31 cellular contexts compared by ENCODE assay signal in genomic region chr22:27051407-27051806, GRCh38.
"Had no signal": no experiment of that assay in that cellular context is flagged by ENCODE, and none has a peak within 500 bp of the region (broad histone marks: within the 10 kb centered on the region; RNA-seq: fewer than 3 reads in every experiment).

No MANE protein-coding gene starts in this region.

- ATAC-seq: activated naive CD4-positive, alpha-beta T cell treated with anti-CD3 and anti-CD28 coated beads, Interleukin-2, amount 50 U/mL, for 72 hours; activated naive CD8-positive, alpha-beta T cell treated with anti-CD3 and anti-CD28 coated beads, Interleukin-2, amount 50 U/mL, for 24 hours; activated T-cell treated with anti-CD3 and anti-CD28 coated beads, Interleukin-2, amount 50 U/mL, for 4 hours; activated T-cell treated with anti-CD3 and anti-CD28 coated beads, Interleukin-2, amount 50 U/mL, for 72 hours; activated T-helper 17 cell treated with anti-CD3 and anti-CD28 coated beads, Interleukin-2, amount 50 U/mL, for 72 hours; body of pancreas had no signal

- H3K36me3 ChIP-seq: adrenal gland, ascending aorta, brain microvascular endothelial cell, breast epithelium, cardiac muscle cell had no signal

- DNase-seq: activated effector memory CD4-positive, alpha-beta T cell treated with anti-CD3 and anti-CD28 coated beads, Interleukin-2, amount 50 U/mL, for 16 hours; activated effector memory CD4-positive, alpha-beta T cell treated with Interleukin-2 at 50 U/mL for 16 hours; activated gamma-delta T cell; activated gamma-delta T cell treated with Interleukin-2 at 50 U/mL for 16 hours; activated naive CD4-positive, alpha-beta T cell; activated naive CD4-positive, alpha-beta T cell treated with anti-CD3 and anti-CD28 coated beads for 36 hours; activated naive CD4-positive, alpha-beta T cell treated with anti-CD3 and anti-CD28 coated beads, Interleukin-2, amount 10 ng/mL, durations not matched to agents 7 days and 5 days; activated naive CD4-positive, alpha-beta T cell treated with anti-CD3 and anti-CD28 coated beads, Interleukin-2, amount 50 U/mL, for 16 hours; activated naive CD4-positive, alpha-beta T cell treated with Interleukin-2 at 50 U/mL for 16 hours; activated naive CD8-positive, alpha-beta T cell treated with anti-CD3 and anti-CD28 coated beads for 36 hours; activated naive CD8-positive, alpha-beta T cell treated with anti-CD3 and anti-CD28 coated beads, Interleukin-2, amount 10 ng/mL, durations not matched to agents 7 days and 5 days; activated naive CD8-positive, alpha-beta T cell treated with anti-CD3 and anti-CD28 coated beads, Interleukin-2, amount 50 U/mL, for 24 hours; activated T-cell treated with anti-CD3 and anti-CD28 coated beads, Interleukin-2, amount 50 U/mL, for 24 hours; activated T-cell treated with anti-CD3 and anti-CD28 coated beads, Interleukin-2, amount 50 U/mL, for 4 hours; activated T-cell treated with anti-CD3 and anti-CD28 coated beads, Interleukin-2, amount 50 U/mL, for 48 hours; activated T-cell treated with anti-CD3 and anti-CD28 coated beads, Interleukin-2, amount 50 U/mL, for 72 hours; adrenal gland; amniotic stem cell; amygdala; anterior cingulate cortex; aorta; body of pancreas; brain microvascular endothelial cell; central memory CD4-positive, alpha-beta T cell; cerebellar nuclear complex had no signal

- H3K9me3 ChIP-seq: adrenal gland, ascending aorta, body of pancreas, breast epithelium had no signal

- FAIRE-seq: astrocyte had no signal

- H3K4me1 ChIP-seq: adrenal gland, ascending aorta, body of pancreas, breast epithelium had no signal

- H3K27ac ChIP-seq: adrenal gland, ascending aorta, body of pancreas, brain microvascular endothelial cell, breast epithelium, cardiac muscle cell had no signal

- H3K4me3 ChIP-seq: adrenal gland, ascending aorta, body of pancreas, breast epithelium, cardiac muscle cell had no signal

- H3K27me3 ChIP-seq: adrenal gland, ascending aorta, body of pancreas, brain microvascular endothelial cell, breast epithelium had no signal
